Comparison of ENCODE assay signal across 22 cellular contexts in genomic region chr1:61269648-61270047, GRCh38.
A peak's percentile ranks its signal among the peaks of the same experiment; 100 is the strongest.
DNase-seq lines count a peak whose midpoint lies in the region; ATAC-seq lines count a peak whose summit lies in the region.
"Had no signal": no experiment of that assay in that cellular context is flagged by ENCODE, and none has a peak within 500 bp of the region (broad histone marks: within the 10 kb centered on the region; RNA-seq: fewer than 3 reads in every experiment).

No MANE protein-coding gene starts in this region.

- no peak overlapping the region for H3K4me3 ChIP-seq in HUES48 (ENCODE audit: low read depth, low read length)
- H3K4me3 ChIP-seq: body of pancreas, coronary artery, SJSA1, upper lobe of left lung had no signal

- ATAC-seq in HG03342 (IDR thresholded peaks at IDR 0.05; ENCODE audit: unreplicated experiment) (no peak), GM18520 (IDR thresholded peaks at IDR 0.05; ENCODE audit: unreplicated experiment) (no peak)
- ATAC-seq: body of pancreas had no signal

- no peaks in the 10 kb centered on the region for H3K9me3 ChIP-seq in HUES48 (ENCODE audit: control insufficient read depth, insufficient read depth, low read length)
- H3K9me3 ChIP-seq: body of pancreas, neutrophil, SJSA1, upper lobe of left lung had no signal

- H3K4me1 ChIP-seq in HUES48 (ENCODE audit: control insufficient read depth, insufficient read depth, low read length), result peaks cover 20% of the 10 kb centered on the region
- H3K4me1 ChIP-seq: body of pancreas, SJSA1 had no signal

- no peaks in the 10 kb centered on the region for H3K36me3 ChIP-seq in HUES48 (ENCODE audit: control insufficient read depth, insufficient read depth, low read length)
- H3K36me3 ChIP-seq: neutrophil, SJSA1, upper lobe of left lung had no signal

- H3K27ac ChIP-seq in HUES48 (ENCODE audit: low read depth, low read length), result peak overlapping the region; percentile 42
- H3K27ac ChIP-seq: body of pancreas, coronary artery, neutrophil, SJSA1, upper lobe of left lung had no signal

- H3K9ac ChIP-seq in HUES48 (ENCODE audit: low read depth, low read length), result no peak overlapping the region

- peak; percentile 28 for DNase-seq in NCI-H2029 treated with DMSO at 0.1 percent for 48 hours (lab: John Stamatoyannopoulos, UW)
- DNase-seq in NCI-H2029 (lab: John Stamatoyannopoulos, UW), result no peak
- peak; percentile 41 for DNase-seq in cerebellar cortex (ENCODE audit: low spot score)
- peak; percentile 39 for DNase-seq in midbrain (lab: John Stamatoyannopoulos, UW)
- no peak for DNase-seq in DMS153 treated with DMSO at 0.1 percent for 48 hours (lab: John Stamatoyannopoulos, UW; ENCODE audit: unreplicated experiment)
- DNase-seq: 8988T; activated CD4-positive, alpha-beta T cell treated with anti-CD3 and anti-CD28 coated beads, Interleukin-2, amount 50 U/mL, for 1 hour; activated CD8-positive, alpha-beta memory T cell treated with anti-CD3 and anti-CD28 coated beads, Interleukin-2, amount 50 U/mL, for 48 hours; activated gamma-delta T cell; body of pancreas; CD4-positive, alpha-beta memory T cell; GOT3; NCI-H1048; NCI-H1694 treated with DMSO at 0.1 percent for 48 hours; NCI-H69; upper lobe of left lung had no signal

- no peaks in the 10 kb centered on the region for H3K27me3 ChIP-seq in HUES48 (ENCODE audit: control insufficient read depth, insufficient read depth, low read length)
- H3K27me3 ChIP-seq: body of pancreas, neutrophil, SJSA1, upper lobe of left lung had no signal

Comparison
In these comparisons a context has a peak if more than half of its experiments do, and no peak if none do; other contexts are left out.
1. DNase-seq: peak in NCI-H2029 treated with DMSO at 0.1 percent for 48 hours (single experiment), cerebellar cortex (single experiment) and midbrain (single experiment); none in NCI-H2029 (single experiment) and DMS153 treated with DMSO at 0.1 percent for 48 hours (single experiment).